In genomic region chr19:19203012-19203856, GRCh38 we compare ENCODE assay signal across 1 cellular context.
TF ChIP-seq lines count a peak whose summit lies in the region.

TSS of gene NR2C2AP (minus strand) at chr19:19203414. CDS start at chr19:19203060, 354 bp downstream.

TF ChIP-seq in HepG2, 621 proteins besides CTCF, POLR2A, EP300 and RAD21 (continued from another document):
- TF ChIP-seq ELF1 (CRISPR knock-in tag; IDR thresholded peaks at IDR 0.05) (peak; percentile 84), ZNF44 (CRISPR knock-in tag; IDR thresholded peaks at IDR 0.05) (peak; percentile 16; the same call in 1 of the 2 replicates), ZNF746 (CRISPR knock-in tag; IDR thresholded peaks at IDR 0.05) (no peak), ZNF576 (CRISPR knock-in tag; IDR thresholded peaks at IDR 0.05) (0 out of 2 replicates have a peak, but pooled peaks have one; percentile 26), ZNF850 (CRISPR knock-in tag; conservative IDR thresholded peaks at IDR 0.05) (no peak), ZNF34 (CRISPR knock-in tag; IDR thresholded peaks at IDR 0.05; ENCODE audit: borderline replicate concordance) (no peak), MIXL1 (CRISPR knock-in tag; IDR thresholded peaks at IDR 0.05) (no peak), DRAP1 (CRISPR knock-in tag; IDR thresholded peaks at IDR 0.05) (peak; percentile 71), ZNF446 (CRISPR knock-in tag; IDR thresholded peaks at IDR 0.05) (no peak), PCBP1 (IDR thresholded peaks at IDR 0.05; ENCODE audit: borderline replicate concordance, low read depth, low read length) (0 out of 2 replicates have a peak, but pooled peaks have one; percentile 62), ZSCAN12 (CRISPR knock-in tag; IDR thresholded peaks at IDR 0.05) (no peak), ZNF83 (CRISPR knock-in tag; IDR thresholded peaks at IDR 0.05; ENCODE audit: borderline replicate concordance) (no peak), POLR2AphosphoS5 (IDR thresholded peaks at IDR 0.05; ENCODE audit: low read depth, low read length) (peak; percentile 68), MEIS2 (CRISPR knock-in tag; IDR thresholded peaks at IDR 0.05) (no peak), ELF4 (CRISPR knock-in tag; IDR thresholded peaks at IDR 0.05; ENCODE audit: borderline replicate concordance) (0 out of 2 replicates have a peak, but pooled peaks have one; percentile 42), SIN3A (IDR thresholded peaks at IDR 0.05; ENCODE audit: borderline replicate concordance, low read depth, low read length) (peak; percentile 89; the same call in 1 of the 2 replicates), PREB (CRISPR knock-in tag; IDR thresholded peaks at IDR 0.05) (no peak), TARDBP (CRISPR knock-in tag; IDR thresholded peaks at IDR 0.05) (0 out of 2 replicates have a peak, but pooled peaks have one; percentile 36), ATAD3A (CRISPR knock-in tag; IDR thresholded peaks at IDR 0.05) (no peak), ZNF143 (CRISPR knock-in tag; IDR thresholded peaks at IDR 0.05) (no peak), ZNF598 (CRISPR knock-in tag; IDR thresholded peaks at IDR 0.05; ENCODE audit: borderline replicate concordance) (0 out of 2 replicates have a peak, but pooled peaks have one; percentile 47), GFI1 (CRISPR knock-in tag; IDR thresholded peaks at IDR 0.05; ENCODE audit: borderline replicate concordance) (0 out of 2 replicates have a peak, but pooled peaks have one; percentile 13), SPEN (CRISPR knock-in tag; IDR thresholded peaks at IDR 0.05; ENCODE audit: low read depth) (peak; percentile 51; the same call in 1 of the 2 replicates), ZNF678 (CRISPR knock-in tag; IDR thresholded peaks at IDR 0.05) (no peak), CREM (IDR thresholded peaks at IDR 0.05) (0 out of 2 replicates have a peak, but pooled peaks have one; percentile 23), CREM (CRISPR knock-in tag; IDR thresholded peaks at IDR 0.05) (no peak), MXI1 (IDR thresholded peaks at IDR 0.05; ENCODE audit: borderline replicate concordance, low read depth, low read length) (peak; percentile 79; the same call in 1 of the 3 replicates), HNF1B (CRISPR knock-in tag; IDR thresholded peaks at IDR 0.05) (0 out of 2 replicates have a peak, but pooled peaks have one; percentile 23), PITX1 (CRISPR knock-in tag; IDR thresholded peaks at IDR 0.05) (peak; percentile 16; the same call in 1 of the 2 replicates)
- TF ChIP-seq, protein P1, sequence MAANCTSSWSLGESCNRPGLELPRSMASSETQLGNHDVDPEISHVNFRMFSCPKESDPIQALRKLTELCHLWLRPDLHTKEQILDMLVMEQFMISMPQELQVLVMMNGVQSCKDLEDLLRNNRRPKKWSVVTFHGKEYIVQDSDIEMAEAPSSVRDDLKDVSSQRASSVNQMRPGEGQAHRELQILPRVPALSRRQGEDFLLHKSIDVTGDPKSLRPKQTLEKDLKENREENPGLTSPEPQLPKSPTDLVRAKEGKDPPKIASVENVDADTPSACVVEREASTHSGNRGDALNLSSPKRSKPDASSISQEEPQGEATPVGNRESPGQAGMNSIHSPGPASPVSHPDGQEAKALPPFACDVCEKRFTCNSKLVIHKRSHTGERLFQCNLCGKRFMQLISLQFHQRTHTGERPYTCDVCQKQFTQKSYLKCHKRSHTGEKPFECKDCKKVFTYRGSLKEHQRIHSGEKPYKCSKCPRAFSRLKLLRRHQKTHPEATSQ (CRISPR knock-in tag; IDR thresholded peaks at IDR 0.05; ENCODE audit: borderline replicate concordance): peak; percentile 70; the same call in 1 of the 2 replicates
- TF ChIP-seq, protein P2, sequence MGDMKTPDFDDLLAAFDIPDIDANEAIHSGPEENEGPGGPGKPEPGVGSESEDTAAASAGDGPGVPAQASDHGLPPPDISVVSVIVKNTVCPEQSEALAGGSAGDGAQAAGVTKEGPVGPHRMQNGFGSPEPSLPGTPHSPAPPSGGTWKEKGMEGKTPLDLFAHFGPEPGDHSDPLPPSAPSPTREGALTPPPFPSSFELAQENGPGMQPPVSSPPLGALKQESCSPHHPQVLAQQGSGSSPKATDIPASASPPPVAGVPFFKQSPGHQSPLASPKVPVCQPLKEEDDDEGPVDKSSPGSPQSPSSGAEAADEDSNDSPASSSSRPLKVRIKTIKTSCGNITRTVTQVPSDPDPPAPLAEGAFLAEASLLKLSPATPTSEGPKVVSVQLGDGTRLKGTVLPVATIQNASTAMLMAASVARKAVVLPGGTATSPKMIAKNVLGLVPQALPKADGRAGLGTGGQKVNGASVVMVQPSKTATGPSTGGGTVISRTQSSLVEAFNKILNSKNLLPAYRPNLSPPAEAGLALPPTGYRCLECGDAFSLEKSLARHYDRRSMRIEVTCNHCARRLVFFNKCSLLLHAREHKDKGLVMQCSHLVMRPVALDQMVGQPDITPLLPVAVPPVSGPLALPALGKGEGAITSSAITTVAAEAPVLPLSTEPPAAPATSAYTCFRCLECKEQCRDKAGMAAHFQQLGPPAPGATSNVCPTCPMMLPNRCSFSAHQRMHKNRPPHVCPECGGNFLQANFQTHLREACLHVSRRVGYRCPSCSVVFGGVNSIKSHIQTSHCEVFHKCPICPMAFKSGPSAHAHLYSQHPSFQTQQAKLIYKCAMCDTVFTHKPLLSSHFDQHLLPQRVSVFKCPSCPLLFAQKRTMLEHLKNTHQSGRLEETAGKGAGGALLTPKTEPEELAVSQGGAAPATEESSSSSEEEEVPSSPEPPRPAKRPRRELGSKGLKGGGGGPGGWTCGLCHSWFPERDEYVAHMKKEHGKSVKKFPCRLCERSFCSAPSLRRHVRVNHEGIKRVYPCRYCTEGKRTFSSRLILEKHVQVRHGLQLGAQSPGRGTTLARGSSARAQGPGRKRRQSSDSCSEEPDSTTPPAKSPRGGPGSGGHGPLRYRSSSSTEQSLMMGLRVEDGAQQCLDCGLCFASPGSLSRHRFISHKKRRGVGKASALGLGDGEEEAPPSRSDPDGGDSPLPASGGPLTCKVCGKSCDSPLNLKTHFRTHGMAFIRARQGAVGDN (CRISPR knock-in tag; IDR thresholded peaks at IDR 0.05): peak; percentile 76
- TF ChIP-seq, protein P3, sequence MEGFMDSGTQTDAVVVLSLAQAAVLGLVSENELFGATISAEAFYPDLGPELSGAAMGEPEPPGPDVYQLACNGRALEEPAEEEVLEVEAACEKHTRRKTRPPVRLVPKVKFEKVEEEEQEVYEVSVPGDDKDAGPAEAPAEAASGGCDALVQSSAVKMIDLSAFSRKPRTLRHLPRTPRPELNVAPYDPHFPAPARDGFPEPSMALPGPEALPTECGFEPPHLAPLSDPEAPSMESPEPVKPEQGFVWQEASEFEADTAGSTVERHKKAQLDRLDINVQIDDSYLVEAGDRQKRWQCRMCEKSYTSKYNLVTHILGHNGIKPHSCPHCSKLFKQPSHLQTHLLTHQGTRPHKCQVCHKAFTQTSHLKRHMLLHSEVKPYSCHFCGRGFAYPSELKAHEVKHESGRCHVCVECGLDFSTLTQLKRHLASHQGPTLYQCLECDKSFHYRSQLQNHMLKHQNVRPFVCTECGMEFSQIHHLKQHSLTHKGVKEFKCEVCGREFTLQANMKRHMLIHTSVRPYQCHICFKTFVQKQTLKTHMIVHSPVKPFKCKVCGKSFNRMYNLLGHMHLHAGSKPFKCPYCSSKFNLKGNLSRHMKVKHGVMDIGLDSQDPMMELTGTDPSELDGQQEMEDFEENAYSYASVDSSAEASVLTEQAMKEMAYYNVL (CRISPR knock-in tag; IDR thresholded peaks at IDR 0.05; ENCODE audit: borderline replicate concordance): 0 out of 2 replicates have a peak, but pooled peaks have one; percentile 27
- TF ChIP-seq, protein P4, sequence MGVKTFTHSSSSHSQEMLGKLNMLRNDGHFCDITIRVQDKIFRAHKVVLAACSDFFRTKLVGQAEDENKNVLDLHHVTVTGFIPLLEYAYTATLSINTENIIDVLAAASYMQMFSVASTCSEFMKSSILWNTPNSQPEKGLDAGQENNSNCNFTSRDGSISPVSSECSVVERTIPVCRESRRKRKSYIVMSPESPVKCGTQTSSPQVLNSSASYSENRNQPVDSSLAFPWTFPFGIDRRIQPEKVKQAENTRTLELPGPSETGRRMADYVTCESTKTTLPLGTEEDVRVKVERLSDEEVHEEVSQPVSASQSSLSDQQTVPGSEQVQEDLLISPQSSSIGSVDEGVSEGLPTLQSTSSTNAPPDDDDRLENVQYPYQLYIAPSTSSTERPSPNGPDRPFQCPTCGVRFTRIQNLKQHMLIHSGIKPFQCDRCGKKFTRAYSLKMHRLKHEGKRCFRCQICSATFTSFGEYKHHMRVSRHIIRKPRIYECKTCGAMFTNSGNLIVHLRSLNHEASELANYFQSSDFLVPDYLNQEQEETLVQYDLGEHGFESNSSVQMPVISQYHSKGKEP (CRISPR knock-in tag; IDR thresholded peaks at IDR 0.05): no peak
TF ChIP-seq in HepG2: peak in this region for 87.
